Comparison of ENCODE assay signal across 8 cellular contexts in genomic region chr12:14770495-14771313, GRCh38. TPM values are rescaled to one million over a fixed set of nuclear protein-coding genes. Genes with fewer than 3 reads are reported as not detected.
DNase-seq lines count a peak whose midpoint lies in the region; ATAC-seq and TF ChIP-seq lines count a peak whose summit lies in the region.

No MANE protein-coding gene starts in this region.

- H3K27me3 ChIP-seq in HUES6 (ENCODE audit: control insufficient read depth, insufficient read depth, low read length) (no peaks in the 10 kb centered on the region), OCI-LY1 (ENCODE audit: insufficient read depth, low read length) (no peaks in the 10 kb centered on the region)

- peaks cover 4% of the 10 kb centered on the region; the same call in 1 of the 2 replicates for H3K4me1 ChIP-seq in HUES6 (ENCODE audit: control insufficient read depth, insufficient read depth, low read length)
- peaks cover 43% of the 10 kb centered on the region for H3K4me1 ChIP-seq in OCI-LY1 (ENCODE audit: insufficient read depth, low read length, severe bottlenecking)

- H3K9me2 ChIP-seq in OCI-LY1 (ENCODE audit: low read depth, low read length): no peaks in the 10 kb centered on the region

- H3F3A ChIP-seq in OCI-LY1 (ENCODE audit: insufficient read depth, low read length): 0 out of 2 replicates have a peak, but pooled peaks cover 9% of the 10 kb centered on the region

- TF ChIP-seq POLR2A in erythroblast (IDR thresholded peaks at IDR 0.05; ENCODE audit: low read length): peak; percentile 97

- H3K4me2 ChIP-seq in OCI-LY1 (ENCODE audit: low read length): peak overlapping the region; percentile 68

- H4K20me1 ChIP-seq in OCI-LY1 (ENCODE audit: insufficient read depth, low read length): no peaks in the 10 kb centered on the region

- H2AFZ ChIP-seq in OCI-LY1 (ENCODE audit: low read length): no peak overlapping the region

- DNase-seq in COLO829 (ENCODE audit: low spot score) (peak; percentile 85), activated T-cell treated with anti-CD3 and anti-CD28 coated beads for 4 hours (peak; percentile 96), erythroblast (lab: John Stamatoyannopoulos, UW) (peak; percentile 90 to 93), mucosa of gallbladder (ENCODE audit: low spot score) (peak; percentile 98)
- DNase-seq in stimulated activated CD8-positive, alpha-beta memory T cell treated with anti-CD3 and anti-CD28 coated beads, Interleukin-4, amount 100 ng/mL, for 24 hours (ENCODE audit: low read depth): peak; percentile 85

- no peaks in the 10 kb centered on the region for H3K79me2 ChIP-seq in OCI-LY1 (ENCODE audit: insufficient read depth, low read length)

- ATAC-seq in GM21423 (IDR thresholded peaks at IDR 0.05; ENCODE audit: unreplicated experiment): peak; percentile 21

- H3K4me3 ChIP-seq in HUES6 (ENCODE audit: low read depth, low read length) (peak overlapping the region; percentile 74), OCI-LY1 (ENCODE audit: low read depth, low read length, poor library complexity, severe bottlenecking) (peak overlapping the region; percentile 72)

- TF ChIP-seq CTCF in OCI-LY1 (IDR thresholded peaks at IDR 0.05; ENCODE audit: low read length): no peak; the same call in 1 of the 2 replicates

- H3K36me3 ChIP-seq in HUES6 (ENCODE audit: control insufficient read depth, insufficient read depth, low read length) (peaks cover 10% of the 10 kb centered on the region; the same call in 1 of the 2 replicates), OCI-LY1 (ENCODE audit: insufficient read depth, low read length) (peaks cover 33% of the 10 kb centered on the region)

- H3K9me3 ChIP-seq in HUES6 (ENCODE audit: control insufficient read depth, insufficient read depth, low read depth, low read length) (no peaks in the 10 kb centered on the region; the same call in 1 of the 2 replicates), OCI-LY1 (ENCODE audit: low read length) (no peaks in the 10 kb centered on the region)

- H3K9ac ChIP-seq in HUES6 (ENCODE audit: low read length): peak overlapping the region; percentile 96
- H3K9ac ChIP-seq in OCI-LY1 (ENCODE audit: low read length): peak overlapping the region; percentile 86

- H3K27ac ChIP-seq in HUES6 (ENCODE audit: low read depth, low read length) (peak overlapping the region; percentile 88), OCI-LY1 (ENCODE audit: low read depth, low read length, poor library complexity, severe bottlenecking) (peak overlapping the region; percentile 96)

RNA-seq across cellular contexts. Expression of gene WBP11, which starts 32.6 kb away (rescaled TPM):
- total RNA-seq in mucosa of gallbladder: 41.1 TPM

RNA-seq across cellular contexts. Expression of gene C12orf60, which starts 32.8 kb away (rescaled TPM):
- total RNA-seq in mucosa of gallbladder: 0.43 TPM

RNA-seq across cellular contexts. Expression of gene SMCO3, which starts 43.3 kb away (rescaled TPM):
- 0.46 TPM for total RNA-seq in mucosa of gallbladder

Comparison
In these comparisons a context has a peak if more than half of its experiments do, and no peak if none do; other contexts are left out.
1. Peak in every context shown above with its lines: DNase-seq, ATAC-seq, H3K4me3 ChIP-seq and H3K27ac ChIP-seq.